In genomic region chr15:96365781-96366525, GRCh38 we compare ENCODE assay signal across 1 cellular context.
TF ChIP-seq lines count a peak whose summit lies in the region.

No MANE protein-coding gene starts in this region.

TF ChIP-seq in WTC11, 78 proteins besides CTCF, POLR2A, EP300 and RAD21:
- TF ChIP-seq, protein P1, sequence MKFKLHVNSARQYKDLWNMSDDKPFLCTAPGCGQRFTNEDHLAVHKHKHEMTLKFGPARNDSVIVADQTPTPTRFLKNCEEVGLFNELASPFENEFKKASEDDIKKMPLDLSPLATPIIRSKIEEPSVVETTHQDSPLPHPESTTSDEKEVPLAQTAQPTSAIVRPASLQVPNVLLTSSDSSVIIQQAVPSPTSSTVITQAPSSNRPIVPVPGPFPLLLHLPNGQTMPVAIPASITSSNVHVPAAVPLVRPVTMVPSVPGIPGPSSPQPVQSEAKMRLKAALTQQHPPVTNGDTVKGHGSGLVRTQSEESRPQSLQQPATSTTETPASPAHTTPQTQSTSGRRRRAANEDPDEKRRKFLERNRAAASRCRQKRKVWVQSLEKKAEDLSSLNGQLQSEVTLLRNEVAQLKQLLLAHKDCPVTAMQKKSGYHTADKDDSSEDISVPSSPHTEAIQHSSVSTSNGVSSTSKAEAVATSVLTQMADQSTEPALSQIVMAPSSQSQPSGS (CRISPR knock-in tag; IDR thresholded peaks at IDR 0.05; ENCODE audit: borderline replicate concordance, low read depth): no peak
- TF ChIP-seq GABPB1 (CRISPR knock-in tag; IDR thresholded peaks at IDR 0.05) (no peak), USF2 (CRISPR knock-in tag; IDR thresholded peaks at IDR 0.05) (no peak), PRRX2 (CRISPR knock-in tag; IDR thresholded peaks at IDR 0.05) (no peak), GRHL2 (CRISPR knock-in tag; IDR thresholded peaks at IDR 0.05; ENCODE audit: insufficient replicate concordance, severe bottlenecking) (no peak), HMGA2 (CRISPR knock-in tag; IDR thresholded peaks at IDR 0.05) (no peak), ETV6 (CRISPR knock-in tag; IDR thresholded peaks at IDR 0.05) (no peak), CREB1 (CRISPR knock-in tag; IDR thresholded peaks at IDR 0.05) (no peak)
- TF ChIP-seq, protein P2, sequence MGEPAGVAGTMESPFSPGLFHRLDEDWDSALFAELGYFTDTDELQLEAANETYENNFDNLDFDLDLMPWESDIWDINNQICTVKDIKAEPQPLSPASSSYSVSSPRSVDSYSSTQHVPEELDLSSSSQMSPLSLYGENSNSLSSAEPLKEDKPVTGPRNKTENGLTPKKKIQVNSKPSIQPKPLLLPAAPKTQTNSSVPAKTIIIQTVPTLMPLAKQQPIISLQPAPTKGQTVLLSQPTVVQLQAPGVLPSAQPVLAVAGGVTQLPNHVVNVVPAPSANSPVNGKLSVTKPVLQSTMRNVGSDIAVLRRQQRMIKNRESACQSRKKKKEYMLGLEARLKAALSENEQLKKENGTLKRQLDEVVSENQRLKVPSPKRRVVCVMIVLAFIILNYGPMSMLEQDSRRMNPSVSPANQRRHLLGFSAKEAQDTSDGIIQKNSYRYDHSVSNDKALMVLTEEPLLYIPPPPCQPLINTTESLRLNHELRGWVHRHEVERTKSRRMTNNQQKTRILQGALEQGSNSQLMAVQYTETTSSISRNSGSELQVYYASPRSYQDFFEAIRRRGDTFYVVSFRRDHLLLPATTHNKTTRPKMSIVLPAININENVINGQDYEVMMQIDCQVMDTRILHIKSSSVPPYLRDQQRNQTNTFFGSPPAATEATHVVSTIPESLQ (CRISPR knock-in tag; IDR thresholded peaks at IDR 0.05): no peak
- TF ChIP-seq, protein P3, sequence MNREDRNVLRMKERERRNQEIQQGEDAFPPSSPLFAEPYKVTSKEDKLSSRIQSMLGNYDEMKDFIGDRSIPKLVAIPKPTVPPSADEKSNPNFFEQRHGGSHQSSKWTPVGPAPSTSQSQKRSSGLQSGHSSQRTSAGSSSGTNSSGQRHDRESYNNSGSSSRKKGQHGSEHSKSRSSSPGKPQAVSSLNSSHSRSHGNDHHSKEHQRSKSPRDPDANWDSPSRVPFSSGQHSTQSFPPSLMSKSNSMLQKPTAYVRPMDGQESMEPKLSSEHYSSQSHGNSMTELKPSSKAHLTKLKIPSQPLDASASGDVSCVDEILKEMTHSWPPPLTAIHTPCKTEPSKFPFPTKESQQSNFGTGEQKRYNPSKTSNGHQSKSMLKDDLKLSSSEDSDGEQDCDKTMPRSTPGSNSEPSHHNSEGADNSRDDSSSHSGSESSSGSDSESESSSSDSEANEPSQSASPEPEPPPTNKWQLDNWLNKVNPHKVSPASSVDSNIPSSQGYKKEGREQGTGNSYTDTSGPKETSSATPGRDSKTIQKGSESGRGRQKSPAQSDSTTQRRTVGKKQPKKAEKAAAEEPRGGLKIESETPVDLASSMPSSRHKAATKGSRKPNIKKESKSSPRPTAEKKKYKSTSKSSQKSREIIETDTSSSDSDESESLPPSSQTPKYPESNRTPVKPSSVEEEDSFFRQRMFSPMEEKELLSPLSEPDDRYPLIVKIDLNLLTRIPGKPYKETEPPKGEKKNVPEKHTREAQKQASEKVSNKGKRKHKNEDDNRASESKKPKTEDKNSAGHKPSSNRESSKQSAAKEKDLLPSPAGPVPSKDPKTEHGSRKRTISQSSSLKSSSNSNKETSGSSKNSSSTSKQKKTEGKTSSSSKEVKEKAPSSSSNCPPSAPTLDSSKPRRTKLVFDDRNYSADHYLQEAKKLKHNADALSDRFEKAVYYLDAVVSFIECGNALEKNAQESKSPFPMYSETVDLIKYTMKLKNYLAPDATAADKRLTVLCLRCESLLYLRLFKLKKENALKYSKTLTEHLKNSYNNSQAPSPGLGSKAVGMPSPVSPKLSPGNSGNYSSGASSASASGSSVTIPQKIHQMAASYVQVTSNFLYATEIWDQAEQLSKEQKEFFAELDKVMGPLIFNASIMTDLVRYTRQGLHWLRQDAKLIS (CRISPR knock-in tag; IDR thresholded peaks at IDR 0.05; ENCODE audit: borderline replicate concordance): no peak
- TF ChIP-seq, protein P4, sequence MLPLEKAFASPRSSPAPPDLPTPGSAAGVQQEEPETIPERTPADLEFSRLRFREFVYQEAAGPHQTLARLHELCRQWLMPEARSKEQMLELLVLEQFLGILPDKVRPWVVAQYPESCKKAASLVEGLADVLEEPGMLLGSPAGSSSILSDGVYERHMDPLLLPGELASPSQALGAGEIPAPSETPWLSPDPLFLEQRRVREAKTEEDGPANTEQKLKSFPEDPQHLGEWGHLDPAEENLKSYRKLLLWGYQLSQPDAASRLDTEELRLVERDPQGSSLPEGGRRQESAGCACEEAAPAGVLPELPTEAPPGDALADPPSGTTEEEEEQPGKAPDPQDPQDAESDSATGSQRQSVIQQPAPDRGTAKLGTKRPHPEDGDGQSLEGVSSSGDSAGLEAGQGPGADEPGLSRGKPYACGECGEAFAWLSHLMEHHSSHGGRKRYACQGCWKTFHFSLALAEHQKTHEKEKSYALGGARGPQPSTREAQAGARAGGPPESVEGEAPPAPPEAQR (CRISPR knock-in tag; IDR thresholded peaks at IDR 0.05): no peak
